Comparison of ENCODE assay signal across 1 cellular context in genomic region chr9:133728856-133729645, GRCh38.
TF ChIP-seq lines count a peak whose summit lies in the region.

No MANE protein-coding gene starts in this region.

TF ChIP-seq in HepG2, 621 proteins besides CTCF, POLR2A, EP300 and RAD21 (continued from another document):
- TF ChIP-seq PRDM4 (CRISPR knock-in tag; IDR thresholded peaks at IDR 0.05; ENCODE audit: borderline replicate concordance) (no peak), SIX4 (CRISPR knock-in tag; IDR thresholded peaks at IDR 0.05) (no peak), ZSCAN5A (CRISPR knock-in tag; IDR thresholded peaks at IDR 0.05; ENCODE audit: borderline replicate concordance) (no peak), HES4 (CRISPR knock-in tag; IDR thresholded peaks at IDR 0.05; ENCODE audit: borderline replicate concordance) (no peak), ZNF260 (CRISPR knock-in tag; IDR thresholded peaks at IDR 0.05; ENCODE audit: borderline replicate concordance, low read depth) (no peak), REPIN1 (CRISPR knock-in tag; IDR thresholded peaks at IDR 0.05; ENCODE audit: borderline replicate concordance, low read depth) (no peak), PRDM15 (CRISPR knock-in tag; IDR thresholded peaks at IDR 0.05) (no peak), ZNF317 (CRISPR knock-in tag; IDR thresholded peaks at IDR 0.05) (no peak), IKZF1 (IDR thresholded peaks at IDR 0.05) (no peak), ZNF720 (CRISPR knock-in tag; IDR thresholded peaks at IDR 0.05) (no peak), SALL1 (CRISPR knock-in tag; IDR thresholded peaks at IDR 0.05) (no peak)
TF ChIP-seq in HepG2: peak in this region for 0.
